19 cellular contexts compared by ENCODE assay signal in genomic region chr14:87409401-87409800, GRCh38.
DNase-seq lines count a peak whose midpoint lies in the region; ATAC-seq and TF ChIP-seq lines count a peak whose summit lies in the region.
"Had no signal": no experiment of that assay in that cellular context is flagged by ENCODE, and none has a peak within 500 bp of the region (broad histone marks: within the 10 kb centered on the region; RNA-seq: fewer than 3 reads in every experiment).

No MANE protein-coding gene starts in this region.

- TF ChIP-seq CTCF in GM23338 (conservative IDR thresholded peaks at IDR 0.05; ENCODE audit: low read depth in 2 of 2) (no peak), hepatocyte (IDR thresholded peaks at IDR 0.05; ENCODE audit: poor library complexity) (no peak), psoas muscle (IDR thresholded peaks at IDR 0.05) (no peak)

- no peaks in the 10 kb centered on the region for H3K36me3 Mint-ChIP-seq in GM23338 (ENCODE audit: low read depth)
- no peaks in the 10 kb centered on the region for H3K36me3 Mint-ChIP-seq in activated naive CD8-positive, alpha-beta T cell treated with anti-CD3 and anti-CD28 coated beads for 36 hours
- H3K36me3 Mint-ChIP-seq: CD4-positive, CD25-positive, alpha-beta regulatory T cell had no signal

- intact Hi-C loops in psoas muscle (cut with DNase I): no loop called here

- H3K4me1 Mint-ChIP-seq in GM23338: peaks cover 13% of the 10 kb centered on the region
- no peaks in the 10 kb centered on the region for H3K4me1 Mint-ChIP-seq in activated naive CD8-positive, alpha-beta T cell treated with anti-CD3 and anti-CD28 coated beads for 36 hours
- H3K4me1 Mint-ChIP-seq: CD4-positive, CD25-positive, alpha-beta regulatory T cell had no signal

- no peaks in the 10 kb centered on the region for H3K79me2 ChIP-seq in GM23338 (replicated peaks; ENCODE audit: insufficient read depth)
- no peaks in the 10 kb centered on the region for H3K79me2 ChIP-seq in hepatocyte

- H3K9me2 ChIP-seq in GM23338 (ENCODE audit: insufficient read depth) (no peaks in the 10 kb centered on the region), hepatocyte (replicated peaks; ENCODE audit: insufficient read depth) (no peaks in the 10 kb centered on the region)

- H3K9me3 ChIP-seq in hepatocyte (ENCODE audit: low read depth) (no peaks in the 10 kb centered on the region), psoas muscle (no peaks in the 10 kb centered on the region)
- H3K9me3 ChIP-seq: SJSA1 had no signal

- H3K4me1 ChIP-seq in GM23338 (ENCODE audit: insufficient read depth): peaks cover 6% of the 10 kb centered on the region; the same call in 1 of the 2 replicates
- H3K4me1 ChIP-seq in hepatocyte (ENCODE audit: insufficient read depth): no peaks in the 10 kb centered on the region
- no peaks in the 10 kb centered on the region for H3K4me1 ChIP-seq in psoas muscle
- H3K4me1 ChIP-seq: SJSA1 had no signal

- ATAC-seq in GM23338: no peak
- no peak for ATAC-seq in psoas muscle

- no peaks in the 10 kb centered on the region for H4K20me1 ChIP-seq in GM23338 (replicated peaks; ENCODE audit: insufficient read depth)
- H4K20me1 ChIP-seq in hepatocyte (ENCODE audit: insufficient read depth, poor library complexity, severe bottlenecking): no peaks in the 10 kb centered on the region

- no peak overlapping the region for H2AFZ ChIP-seq in GM23338
- H2AFZ ChIP-seq in hepatocyte: no peak overlapping the region

- no peak overlapping the region for H3K4me2 ChIP-seq in GM23338
- no peak overlapping the region for H3K4me2 ChIP-seq in hepatocyte
- H3K4me2 ChIP-seq: KMS-11 had no signal

- H3K27ac ChIP-seq in GM23338 (ENCODE audit: low read depth) (no peak overlapping the region), hepatocyte (no peak overlapping the region), psoas muscle (no peak overlapping the region)
- H3K27ac ChIP-seq: KMS-11, RWPE1, SJSA1 had no signal

- no peaks in the 10 kb centered on the region for H3K27me3 ChIP-seq in GM23338 (ENCODE audit: insufficient read depth)
- H3K27me3 ChIP-seq in hepatocyte: no peaks in the 10 kb centered on the region
- no peaks in the 10 kb centered on the region for H3K27me3 ChIP-seq in psoas muscle (ENCODE audit: insufficient read depth in 3 of 3, low read length in 2 of 3)
- H3K27me3 ChIP-seq: SJSA1 had no signal

- no peaks in the 10 kb centered on the region for H3K9me3 Mint-ChIP-seq in GM23338
- no peaks in the 10 kb centered on the region for H3K9me3 Mint-ChIP-seq in activated naive CD8-positive, alpha-beta T cell treated with anti-CD3 and anti-CD28 coated beads for 36 hours
- H3K9me3 Mint-ChIP-seq: H9 had no signal

- peak overlapping the region; percentile 94 for H3K27ac Mint-ChIP-seq in GM23338
- H3K27ac Mint-ChIP-seq in activated naive CD8-positive, alpha-beta T cell treated with anti-CD3 and anti-CD28 coated beads for 36 hours: no peak overlapping the region
- H3K27ac Mint-ChIP-seq: CD4-positive, CD25-positive, alpha-beta regulatory T cell; H9 had no signal

- no peak overlapping the region for H3K4me3 Mint-ChIP-seq in GM23338
- no peak overlapping the region for H3K4me3 Mint-ChIP-seq in activated naive CD8-positive, alpha-beta T cell treated with anti-CD3 and anti-CD28 coated beads for 36 hours
- H3K4me3 Mint-ChIP-seq: CD4-positive, CD25-positive, alpha-beta regulatory T cell; H9 had no signal

- H3F3A ChIP-seq in GM23338 (replicated peaks; ENCODE audit: low read depth): no peaks in the 10 kb centered on the region

- H3K36me3 ChIP-seq in GM23338 (ENCODE audit: insufficient read depth) (no peaks in the 10 kb centered on the region), hepatocyte (replicated peaks; ENCODE audit: insufficient read depth, low read depth) (no peaks in the 10 kb centered on the region), psoas muscle (ENCODE audit: insufficient read depth in 1 of 2, low read depth in 1 of 2) (no peaks in the 10 kb centered on the region)
- H3K36me3 ChIP-seq: SJSA1 had no signal

- H3K4me3 ChIP-seq in GM23338 (no peak overlapping the region), hepatocyte (no peak overlapping the region), psoas muscle (no peak overlapping the region)
- H3K4me3 ChIP-seq: SJSA1 had no signal

- no peaks in the 10 kb centered on the region for H3K27me3 Mint-ChIP-seq in GM23338 (ENCODE audit: insufficient read depth, low read depth, poor library complexity)
- H3K27me3 Mint-ChIP-seq in activated naive CD8-positive, alpha-beta T cell treated with anti-CD3 and anti-CD28 coated beads for 36 hours: no peaks in the 10 kb centered on the region
- H3K27me3 Mint-ChIP-seq: CD4-positive, CD25-positive, alpha-beta regulatory T cell had no signal

- no peak for DNase-seq in GM23338 (ENCODE audit: low spot score)
- DNase-seq in astrocyte of the hippocampus (ENCODE audit: low read depth, low spot score): peak; percentile 17
- peak; percentile 13 for DNase-seq in glomerular visceral epithelial cell (ENCODE audit: extremely low spot score)
- DNase-seq in putamen (ENCODE audit: low spot score): peak; percentile 29
- DNase-seq in hepatocyte (ENCODE audit: low spot score): no peak
- DNase-seq in psoas muscle: no peak
- no peak for DNase-seq in activated naive CD8-positive, alpha-beta T cell treated with anti-CD3 and anti-CD28 coated beads for 36 hours
- DNase-seq: CD4-positive, CD25-positive, alpha-beta regulatory T cell; DMS79; H9; NCI-H1048; NCI-H1436 treated with DMSO at 0.1 percent for 48 hours; NCI-H2029 treated with DMSO at 0.1 percent for 48 hours; NCI-H2171 treated with DMSO at 0.1 percent for 48 hours; NCI-H510A; NCI-H774 had no signal

TF ChIP-seq in GM23338, 12 proteins besides CTCF, POLR2A, EP300 and RAD21 (continues in another document):
- TF ChIP-seq POLR2AphosphoS5 (IDR thresholded peaks at IDR 0.05; ENCODE audit: low read depth): no peak
- no peak for TF ChIP-seq EZH2 (IDR thresholded peaks at IDR 0.05; ENCODE audit: low read depth, unreplicated experiment)
- TF ChIP-seq JUNB (IDR thresholded peaks at IDR 0.05; ENCODE audit: unreplicated experiment): no peak
- no peak for TF ChIP-seq ZNF462 (CRISPR knock-in tag; IDR thresholded peaks at IDR 0.05)
- no peak for TF ChIP-seq ZNF114 (CRISPR knock-in tag; IDR thresholded peaks at IDR 0.05)

Comparison
In these comparisons a context has a peak if more than half of its experiments do, and no peak if none do; other contexts are left out.
1. DNase-seq: peak in astrocyte of the hippocampus (single experiment), glomerular visceral epithelial cell (single experiment) and putamen (single experiment); none in GM23338 (single experiment), hepatocyte (single experiment), psoas muscle (0 of 2) and activated naive CD8-positive, alpha-beta T cell treated with anti-CD3 and anti-CD28 coated beads for 36 hours (single experiment).